Comparison of ENCODE assay signal across 1 cellular context in genomic region chr7:129438281-129438838, GRCh38.
TF ChIP-seq lines count a peak whose summit lies in the region.

No MANE protein-coding gene starts in this region.

TF ChIP-seq in IMR-90, 13 proteins besides CTCF, POLR2A, EP300 and RAD21:
- no peak for TF ChIP-seq CHD1 (IDR thresholded peaks at IDR 0.05; ENCODE audit: low read depth, low read length)
- TF ChIP-seq RCOR1 (IDR thresholded peaks at IDR 0.05; ENCODE audit: insufficient replicate concordance, low read length): no peak
- TF ChIP-seq MAZ (IDR thresholded peaks at IDR 0.05; ENCODE audit: borderline replicate concordance, low read depth, low read length): no peak
- TF ChIP-seq NFE2L2 (IDR thresholded peaks at IDR 0.05; ENCODE audit: low read depth, low read length): no peak
- no peak for TF ChIP-seq ELK1 (IDR thresholded peaks at IDR 0.05; ENCODE audit: borderline replicate concordance, low read depth, low read length)
- no peak for TF ChIP-seq MXI1 (IDR thresholded peaks at IDR 0.05; ENCODE audit: borderline replicate concordance, low read depth, low read length)
- TF ChIP-seq SMC3 (IDR thresholded peaks at IDR 0.05; ENCODE audit: low read depth, low read length): no peak
- no peak for TF ChIP-seq CEBPB (IDR thresholded peaks at IDR 0.05; ENCODE audit: low read depth, low read length)
- TF ChIP-seq RFX5 (IDR thresholded peaks at IDR 0.05; ENCODE audit: low read depth, low read length): no peak
- no peak for TF ChIP-seq BHLHE40 (IDR thresholded peaks at IDR 0.05; ENCODE audit: low read depth, low read length)
- no peak for TF ChIP-seq USF2 (IDR thresholded peaks at IDR 0.05; ENCODE audit: low read depth, low read length)
- TF ChIP-seq FOS (IDR thresholded peaks at IDR 0.05; ENCODE audit: low read depth, low read length): no peak
- TF ChIP-seq MAFK (IDR thresholded peaks at IDR 0.05; ENCODE audit: low read depth, low read length): no peak
